ENCODE assay signal across 27 cellular contexts in the genomic region with DNA sequence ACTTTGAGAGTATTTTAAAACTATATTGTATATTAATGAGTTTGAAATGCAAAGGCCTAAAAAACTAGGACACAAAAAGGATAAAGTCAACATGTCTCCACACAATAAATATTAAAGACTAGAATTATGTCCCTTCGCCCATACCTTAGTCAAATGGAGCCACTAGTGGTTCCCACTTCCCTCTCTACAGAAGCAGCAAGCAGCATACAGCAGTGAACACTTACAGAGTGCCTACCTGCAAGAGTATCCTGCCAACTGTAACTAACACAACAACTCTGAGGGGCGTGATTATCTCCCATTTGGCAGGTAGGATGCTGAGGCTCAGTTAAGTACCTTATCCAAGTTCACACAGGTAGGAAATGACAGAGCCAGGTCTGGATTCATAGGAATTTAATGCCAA.
"Had no signal": no experiment of that assay in that cellular context is flagged by ENCODE, and none has a peak within 500 bp of the region (broad histone marks: within the 10 kb centered on the region; RNA-seq: fewer than 3 reads in every experiment).

No MANE protein-coding gene starts in this region.

- H3K4me3 Mint-ChIP-seq: activated naive CD4-positive, alpha-beta T cell treated with anti-CD3 and anti-CD28 coated beads, Interleukin-2, amount 10 ng/mL, durations not matched to agents 7 days and 5 days; activated naive CD8-positive, alpha-beta T cell treated with anti-CD3 and anti-CD28 coated beads, Interleukin-2, amount 50 U/mL, for 24 hours; mesothelial cell of epicardium; nephron; stimulated activated naive CD8-positive, alpha-beta T cell treated with anti-CD3 and anti-CD28 coated beads, Interleukin-15, amount 100 ng/mL, for 72 hours had no signal

- H3K9me3 Mint-ChIP-seq: activated naive CD4-positive, alpha-beta T cell treated with anti-CD3 and anti-CD28 coated beads, Interleukin-2, amount 10 ng/mL, durations not matched to agents 7 days and 5 days; activated naive CD8-positive, alpha-beta T cell treated with anti-CD3 and anti-CD28 coated beads, Interleukin-2, amount 50 U/mL, for 24 hours; mesothelial cell of epicardium; nephron; stimulated activated naive CD8-positive, alpha-beta T cell treated with anti-CD3 and anti-CD28 coated beads, Interleukin-15, amount 100 ng/mL, for 72 hours had no signal

- H3K27me3 Mint-ChIP-seq: activated naive CD4-positive, alpha-beta T cell treated with anti-CD3 and anti-CD28 coated beads, Interleukin-2, amount 10 ng/mL, durations not matched to agents 7 days and 5 days; activated naive CD8-positive, alpha-beta T cell treated with anti-CD3 and anti-CD28 coated beads, Interleukin-2, amount 50 U/mL, for 24 hours; stimulated activated naive CD8-positive, alpha-beta T cell treated with anti-CD3 and anti-CD28 coated beads, Interleukin-15, amount 100 ng/mL, for 72 hours had no signal

- FAIRE-seq: endometrium had no signal

- H3K4me1 Mint-ChIP-seq: mesothelial cell of epicardium had no signal

- H3K27ac ChIP-seq: breast epithelium, skin epidermis, suprapubic skin, transverse colon, vagina, WERI-Rb-1 had no signal

- H3K4me3 ChIP-seq: breast epithelium, lung, skin epidermis, suprapubic skin, transverse colon, vagina had no signal

- DNase-seq: activated CD4-positive, alpha-beta T cell treated with anti-CD3 and anti-CD28 coated beads for 1 hour; activated CD8-positive, alpha-beta memory T cell treated with anti-CD3 and anti-CD28 coated beads for 24 hours; activated CD8-positive, alpha-beta memory T cell treated with anti-CD3 and anti-CD28 coated beads, Interleukin-2, amount 50 U/mL, for 48 hours; activated effector memory CD4-positive, alpha-beta T cell treated with Interleukin-2 at 50 U/mL for 16 hours; activated naive CD4-positive, alpha-beta T cell treated with anti-CD3 and anti-CD28 coated beads, Interleukin-2, amount 10 ng/mL, durations not matched to agents 7 days and 5 days; activated naive CD8-positive, alpha-beta T cell treated with anti-CD3 and anti-CD28 coated beads, Interleukin-2, amount 50 U/mL, for 24 hours; activated T-cell treated with anti-CD3 and anti-CD28 coated beads, Interleukin-2, amount 50 U/mL, for 48 hours; aorta; cerebellar nuclear complex; cortex of kidney; erythroblast; foreskin melanocyte; hypothalamus; islet precursor cell; occipital lobe; posterior cingulate gyrus; stimulated activated naive CD8-positive, alpha-beta T cell treated with anti-CD3 and anti-CD28 coated beads, Interleukin-15, amount 100 ng/mL, for 72 hours; transverse colon; WERI-Rb-1 had no signal

- H3K27ac Mint-ChIP-seq: activated naive CD4-positive, alpha-beta T cell treated with anti-CD3 and anti-CD28 coated beads, Interleukin-2, amount 10 ng/mL, durations not matched to agents 7 days and 5 days; activated naive CD8-positive, alpha-beta T cell treated with anti-CD3 and anti-CD28 coated beads, Interleukin-2, amount 50 U/mL, for 24 hours; mesothelial cell of epicardium; nephron; stimulated activated naive CD8-positive, alpha-beta T cell treated with anti-CD3 and anti-CD28 coated beads, Interleukin-15, amount 100 ng/mL, for 72 hours had no signal

- H3K36me3 ChIP-seq: breast epithelium, suprapubic skin, transverse colon, vagina, WERI-Rb-1 had no signal

- H3K27me3 ChIP-seq: breast epithelium, suprapubic skin, transverse colon, vagina had no signal

- ATAC-seq: activated naive CD8-positive, alpha-beta T cell treated with anti-CD3 and anti-CD28 coated beads, Interleukin-2, amount 50 U/mL, for 24 hours; stimulated activated naive CD8-positive, alpha-beta T cell treated with anti-CD3 and anti-CD28 coated beads, Interleukin-15, amount 100 ng/mL, for 72 hours had no signal

- H3K36me3 Mint-ChIP-seq: activated naive CD4-positive, alpha-beta T cell treated with anti-CD3 and anti-CD28 coated beads, Interleukin-2, amount 10 ng/mL, durations not matched to agents 7 days and 5 days; mesothelial cell of epicardium had no signal
